ENCODE assay signal across 26 cellular contexts in the genomic region with DNA sequence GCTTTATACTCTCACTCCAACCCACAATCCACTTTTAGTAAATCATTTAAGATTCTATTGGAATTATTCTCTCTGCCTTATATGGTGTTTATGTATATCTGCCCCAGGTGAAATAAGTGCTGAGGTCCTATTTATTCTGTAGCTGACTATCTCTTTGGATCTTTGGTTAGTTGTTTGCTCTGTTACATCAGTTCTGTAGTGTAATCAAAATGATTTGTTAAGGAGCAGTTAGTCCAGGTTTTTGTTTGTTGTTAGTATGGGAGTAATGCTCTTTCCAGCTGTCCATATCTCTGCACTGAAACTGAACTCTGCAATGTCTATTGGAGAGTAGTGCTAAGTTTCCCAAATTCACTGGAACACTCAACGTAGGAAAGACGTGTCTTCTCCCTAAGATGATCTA.
"Had no signal": no experiment of that assay in that cellular context is flagged by ENCODE, and none has a peak within 500 bp of the region (broad histone marks: within the 10 kb centered on the region; RNA-seq: fewer than 3 reads in every experiment).

No MANE protein-coding gene starts in this region.

- H3K27me3 ChIP-seq: colonic mucosa, esophagus squamous epithelium, gastrocnemius medialis, heart right ventricle, left lung had no signal

- H3K27ac ChIP-seq: colonic mucosa, epithelial cell of prostate, esophagus squamous epithelium, gastrocnemius medialis, heart right ventricle, left lung, lower lobe of right lung had no signal

- DNase-seq: colonic mucosa; cortex of kidney; effector CD8-positive, alpha-beta T cell; effector memory CD8-positive, alpha-beta T cell; endodermal cell; erythroblast; esophagus squamous epithelium; foreskin fibroblast; foreskin melanocyte; gastrocnemius medialis; glutamatergic neuron; head of caudate nucleus; heart right ventricle; hippocampal formation; left cardiac atrium; left lung; left ventricle myocardium superior; lower lobe of right lung; mesenchymal stem cell; mucosa of descending colon; naive B cell had no signal

- H3K36me3 ChIP-seq: colonic mucosa, esophagus squamous epithelium, gastrocnemius medialis, heart right ventricle, left lung, lower lobe of right lung had no signal

- H3K9me3 ChIP-seq: colonic mucosa, esophagus squamous epithelium, gastrocnemius medialis, lower lobe of right lung had no signal

- H3K4me3 ChIP-seq: colonic mucosa, esophagus squamous epithelium, gastrocnemius medialis, heart right ventricle, left lung, lower lobe of right lung, mucosa of descending colon had no signal

- ATAC-seq: effector memory CD8-positive, alpha-beta T cell; esophagus mucosa; gastrocnemius medialis; heart right ventricle; left cardiac atrium; left lung; left ventricle myocardium superior; lower lobe of right lung; mucosa of descending colon had no signal

- FAIRE-seq: endometrium, islet of Langerhans, keratinocyte had no signal

- H3K4me1 ChIP-seq: colonic mucosa, esophagus squamous epithelium, gastrocnemius medialis, heart right ventricle, left lung, lower lobe of right lung had no signal
